In the genomic region with DNA sequence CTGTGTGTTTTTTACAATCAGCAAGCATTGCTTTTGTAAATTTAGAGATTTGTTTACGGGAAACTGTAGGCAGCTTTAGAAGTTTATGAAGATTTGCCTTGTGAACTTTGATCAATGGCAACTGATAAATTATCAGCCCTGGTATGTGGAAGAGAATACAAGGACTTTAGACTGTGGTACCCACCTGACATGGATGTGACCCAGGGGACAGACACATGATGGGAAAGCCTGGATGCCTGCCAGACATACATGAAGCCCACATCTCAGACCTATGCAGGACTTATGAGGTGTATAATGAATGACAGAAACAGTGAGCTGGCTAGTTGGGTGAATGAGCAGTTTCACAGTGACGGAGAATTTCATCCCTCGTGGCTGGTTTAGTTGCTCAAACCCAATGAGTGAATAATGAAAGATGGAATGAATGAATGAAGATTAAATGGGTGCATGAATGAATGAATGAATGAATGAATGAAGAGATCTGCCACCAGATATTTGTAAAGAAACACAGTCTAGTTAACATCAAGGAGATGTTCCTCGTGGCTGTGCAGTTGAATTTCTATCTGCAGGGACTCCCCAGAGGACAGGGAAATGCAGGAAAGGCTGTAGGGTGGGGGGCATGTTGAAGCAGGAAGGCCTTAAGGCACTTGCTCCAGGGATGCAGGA, we compare ENCODE assay signal across 29 cellular contexts. TPM values are rescaled to one million over a fixed set of nuclear protein-coding genes. Genes with fewer than 3 reads are reported as not detected.
DNase-seq lines count a peak whose midpoint lies in the region; ATAC-seq, FAIRE-seq and TF ChIP-seq lines count a peak whose summit lies in the region.
"Had no signal": no experiment of that assay in that cellular context is flagged by ENCODE, and none has a peak within 500 bp of the region (broad histone marks: within the 10 kb centered on the region; RNA-seq: fewer than 3 reads in every experiment).

No MANE protein-coding gene starts in this region.

- H3K4me2 ChIP-seq in Karpas-422 (ENCODE audit: low read depth, low read length, poor library complexity, severe bottlenecking) = no peak overlapping the region
- H3K4me2 ChIP-seq: A549, KMS-11 had no signal

- CTCF ChIA-PET in HEK293 (lab: Yijun Ruan, JAX) = interaction anchor here (0.6 to 21.9 kb wide), 10 partner anchors 9 to 187 kb away, joined by 3 to 487 read pairs (median 4); a partner anchor contains a TSS

- no peak overlapping the region for H3K9ac ChIP-seq in Karpas-422 (ENCODE audit: low read length)
- H3K9ac ChIP-seq: BLaER1 treated with 17β-estradiol and CSF1 and Interleukin-3, amounts not matched to agents 10 nM and 100 nM; GM23248; KMS-11 had no signal

- no peaks in the 10 kb centered on the region for H4K20me1 ChIP-seq in Karpas-422 (ENCODE audit: insufficient read depth, low read depth, low read length)

- no peak for DNase-seq in activated T-helper 2 cell treated with anti-CD3 and anti-CD28 coated beads, Interferon-gamma antibody, Interleukin-2, Interleukin-4, amounts not matched to agents 10 μg/mL and 5 μg/mL and 100 μg/mL, durations not matched to agents 14 hours and 24 hours and 36 hours (ENCODE audit: low spot score)
- DNase-seq in right lobe of liver = no peak
- DNase-seq in small intestine = peak; percentile 74
- DNase-seq in activated CD4-positive, alpha-beta T cell treated with anti-CD3 and anti-CD28 coated beads for 1 hour = no peak
- DNase-seq in Karpas-422 = no peak
- DNase-seq: AML-193; CD4-positive, alpha-beta T cell; DMS79 treated with DMSO at 0.1 percent for 48 hours; GF-D8; GM23248; H7; NCI-H1048; NCI-H1417; NCI-H1694; NCI-H2029 treated with DMSO at 0.1 percent for 48 hours; NCI-H446 treated with DMSO at 0.1 percent for 48 hours; NCI-H526; NCI-H82; NK-92 treated with Interleukin-12 subunit alpha and Interleukin-12 subunit beta, amount 100 ng/mL, for 24 hours; PC-3; SJCRH30 had no signal

- 66% methylated on average over 4 of the region's 4 CpGs for WGBS in right lobe of liver (ENCODE audit: insufficient coverage, low coverage, low lambda C conversion rate, missing lambda C conversion rate)
- WGBS in small intestine, 3 donors = 28 to 64% (median 38%) methylated on average over 4 of the region's 4 CpGs

- peaks cover 5% of the 10 kb centered on the region; the same call in 1 of the 2 replicates for H3K4me1 ChIP-seq in HEK293 (ENCODE audit: control insufficient read depth, insufficient read depth, low read length)
- H3K4me1 ChIP-seq in right lobe of liver = peaks cover 0 to 25% (median 8%) of the 10 kb centered on the region in 4 donors
- peaks cover 0 to 19% of the 10 kb centered on the region in 2 donors for H3K4me1 ChIP-seq in small intestine (ENCODE audit: control insufficient read depth in 2 of 2, insufficient read depth in 1 of 2, low read depth in 1 of 2, low read length in 1 of 2)
- H3K4me1 ChIP-seq in Karpas-422 (ENCODE audit: low read length) = no peaks in the 10 kb centered on the region
- H3K4me1 ChIP-seq: SJCRH30 had no signal

- no peaks in the 10 kb centered on the region for H3K79me2 ChIP-seq in Karpas-422 (ENCODE audit: low read length)

- H3K4me3 Mint-ChIP-seq in activated T-helper 2 cell treated with anti-CD3 and anti-CD28 coated beads, Interferon-gamma antibody, Interleukin-2, Interleukin-4, amounts not matched to agents 10 μg/mL and 5 μg/mL and 100 μg/mL, durations not matched to agents 14 hours and 24 hours and 36 hours (ENCODE audit: low read depth) = peak overlapping the region; percentile 27
- H3K4me3 Mint-ChIP-seq: CD4-positive, alpha-beta T cell had no signal

- TF ChIP-seq CTCF in HEK293 (tag by site-specific recombination; IDR thresholded peaks at IDR 0.05) (no peak), right lobe of liver (IDR thresholded peaks at IDR 0.05) (no peak)

- peaks cover 10% of the 10 kb centered on the region for H3K9me3 Mint-ChIP-seq in activated T-helper 2 cell treated with anti-CD3 and anti-CD28 coated beads, Interferon-gamma antibody, Interleukin-2, Interleukin-4, amounts not matched to agents 10 μg/mL and 5 μg/mL and 100 μg/mL, durations not matched to agents 14 hours and 24 hours and 36 hours
- H3K9me3 Mint-ChIP-seq: CD4-positive, alpha-beta T cell had no signal

- H3K27ac ChIP-seq in HEK293 (ENCODE audit: extremely low read depth, low read depth, low read length) (no peak overlapping the region), right lobe of liver (no peak overlapping the region), small intestine (ENCODE audit: low read depth in 1 of 2, low read length in 1 of 2) (no peak overlapping the region), Karpas-422 (ENCODE audit: low read length) (no peak overlapping the region)
- H3K27ac ChIP-seq: A549; BLaER1 treated with 17β-estradiol and CSF1 and Interleukin-3, amounts not matched to agents 10 nM and 100 nM; GM23248; KMS-11; SJCRH30 had no signal

- intact Hi-C loops in activated T-helper 2 cell treated with anti-CD3 and anti-CD28 coated beads, Interferon-gamma antibody, Interleukin-2, Interleukin-4, amounts not matched to agents 10 μg/mL and 5 μg/mL and 100 μg/mL, durations not matched to agents 14 hours and 24 hours and 36 hours (cut with micrococcal nuclease) = loop anchor here (2.0 kb wide), 1 partner anchor 15 kb away; no protein-coding TSS in a partner anchor
- intact Hi-C loops in right lobe of liver (cut with DNase I) = no loop called here

- H3K27me3 Mint-ChIP-seq in activated T-helper 2 cell treated with anti-CD3 and anti-CD28 coated beads, Interferon-gamma antibody, Interleukin-2, Interleukin-4, amounts not matched to agents 10 μg/mL and 5 μg/mL and 100 μg/mL, durations not matched to agents 14 hours and 24 hours and 36 hours (ENCODE audit: low read depth) = no peaks in the 10 kb centered on the region

- H3K9me2 ChIP-seq in Karpas-422 (replicated peaks; ENCODE audit: insufficient read depth, low read length) = no peaks in the 10 kb centered on the region

- peak overlapping the region; percentile 19 for H3K27ac Mint-ChIP-seq in activated T-helper 2 cell treated with anti-CD3 and anti-CD28 coated beads, Interferon-gamma antibody, Interleukin-2, Interleukin-4, amounts not matched to agents 10 μg/mL and 5 μg/mL and 100 μg/mL, durations not matched to agents 14 hours and 24 hours and 36 hours
- H3K27ac Mint-ChIP-seq: CD4-positive, alpha-beta T cell had no signal

- peaks cover 37% of the 10 kb centered on the region for H3K36me3 Mint-ChIP-seq in activated T-helper 2 cell treated with anti-CD3 and anti-CD28 coated beads, Interferon-gamma antibody, Interleukin-2, Interleukin-4, amounts not matched to agents 10 μg/mL and 5 μg/mL and 100 μg/mL, durations not matched to agents 14 hours and 24 hours and 36 hours (ENCODE audit: low read depth)

- H2AFZ ChIP-seq in Karpas-422 (ENCODE audit: low read length) = no peak overlapping the region
- H2AFZ ChIP-seq: GM23248 had no signal

- H3K4me3 ChIP-seq in HEK293 (ENCODE audit: low read depth, low read length) (no peak overlapping the region), right lobe of liver (no peak overlapping the region), small intestine (ENCODE audit: low read depth in 1 of 2, low read length in 2 of 2) (no peak overlapping the region), Karpas-422 (ENCODE audit: low read length) (no peak overlapping the region)
- H3K4me3 ChIP-seq: A549; BLaER1 treated with 17β-estradiol and CSF1 and Interleukin-3, amounts not matched to agents 10 nM and 100 nM; GM23248; SJCRH30 had no signal

- no peak for FAIRE-seq in small intestine (lab: Jason Lieb, UNC)
- FAIRE-seq: A549, GM19239, HTR-8/SVneo had no signal

- no peaks in the 10 kb centered on the region for H3K36me3 ChIP-seq in HEK293 (ENCODE audit: control insufficient read depth in 2 of 2, insufficient read depth in 1 of 2, low read length in 2 of 2)
- peaks cover 0 to 3% (median 0%) of the 10 kb centered on the region in 4 donors for H3K36me3 ChIP-seq in right lobe of liver
- H3K36me3 ChIP-seq in small intestine (ENCODE audit: control insufficient read depth in 2 of 2, insufficient read depth in 2 of 2, low read length in 2 of 2) = peaks cover 0 to 4% of the 10 kb centered on the region in 2 donors
- H3K36me3 ChIP-seq in Karpas-422 (ENCODE audit: insufficient read depth, low read length) = no peaks in the 10 kb centered on the region
- H3K36me3 ChIP-seq: SJCRH30 had no signal

- TF ChIP-seq POLR2A in right lobe of liver (IDR thresholded peaks at IDR 0.05) = no peak

- POLR2A ChIA-PET in HEK293 (lab: Yijun Ruan, JAX) = interaction anchor here (1.2 kb wide), 1 partner anchor 9 kb away, joined by 4 read pairs; no protein-coding TSS in a partner anchor

- no peaks in the 10 kb centered on the region for H3K9me3 ChIP-seq in HEK293 (ENCODE audit: control insufficient read depth, insufficient read depth, low read depth, low read length)
- H3K9me3 ChIP-seq in right lobe of liver = no peaks in the 10 kb centered on the region
- no peaks in the 10 kb centered on the region for H3K9me3 ChIP-seq in small intestine (ENCODE audit: control insufficient read depth, low read depth)
- H3K9me3 ChIP-seq in Karpas-422 (ENCODE audit: low read length) = no peaks in the 10 kb centered on the region
- H3K9me3 ChIP-seq: A549, SJCRH30 had no signal

- ATAC-seq in right lobe of liver (peak; percentile 31 to 55 (median 40)), GM21423 (IDR thresholded peaks at IDR 0.05; ENCODE audit: unreplicated experiment) (no peak)
- ATAC-seq: A549, PC-3, SK-N-SH treated with all-trans-retinoic acid at 6 μM for 48 hours had no signal

- H3K27me3 ChIP-seq in right lobe of liver (no peaks in the 10 kb centered on the region), small intestine (ENCODE audit: control insufficient read depth in 2 of 2, insufficient read depth in 2 of 2, low read length in 2 of 2) (no peaks in the 10 kb centered on the region), Karpas-422 (ENCODE audit: low read length) (no peaks in the 10 kb centered on the region)
- H3K27me3 ChIP-seq: BLaER1 treated with 17β-estradiol and CSF1 and Interleukin-3, amounts not matched to agents 10 nM and 100 nM had no signal

- H3K4me1 Mint-ChIP-seq in activated T-helper 2 cell treated with anti-CD3 and anti-CD28 coated beads, Interferon-gamma antibody, Interleukin-2, Interleukin-4, amounts not matched to agents 10 μg/mL and 5 μg/mL and 100 μg/mL, durations not matched to agents 14 hours and 24 hours and 36 hours (ENCODE audit: low read depth) = peaks cover 40% of the 10 kb centered on the region

TF ChIP-seq in HEK293, 187 proteins besides CTCF, POLR2A, EP300 and RAD21 (continues in another document):
- TF ChIP-seq ZNF423 (tag by site-specific recombination; IDR thresholded peaks at IDR 0.05) = no peak
- peak; percentile 80; the same call in 1 of the 2 replicates for TF ChIP-seq ZNF24 (tag by site-specific recombination; IDR thresholded peaks at IDR 0.05)
- no peak for TF ChIP-seq ZNF501 (tag by site-specific recombination; IDR thresholded peaks at IDR 0.05)
- TF ChIP-seq ZNF701 (tag by site-specific recombination; IDR thresholded peaks at IDR 0.05) = no peak

RNA-seq across cellular contexts. Expression of a gene that starts 7.6 kb away (rescaled TPM):
- 1.5 and 1.6 TPM in 2 replicates for total RNA-seq in activated T-helper 2 cell treated with anti-CD3 and anti-CD28 coated beads, Interferon-gamma antibody, Interleukin-2, Interleukin-4, amounts not matched to agents 10 μg/mL and 5 μg/mL and 100 μg/mL, durations not matched to agents 14 hours and 24 hours and 36 hours
- total RNA-seq in right lobe of liver = 10 to 100 TPM in 1 of 6 experiments, 1 to 10 TPM in 5; 1.5 to 20.0 (median 8.7) TPM
- 10 to 100 TPM; 29.1 to 53.5 (median 39.1) TPM for polyA plus RNA-seq in small intestine
- total RNA-seq in Karpas-422 (2014; rRNA removed; shearing (Covaris generic); ENCODE audit: low replicate concordance) = not detected in 2 replicates
- total RNA-seq: CD4-positive, alpha-beta T cell; SJCRH30 had no signal
- polyA plus RNA-seq: GM23248 had no signal
